8 cellular contexts compared by ENCODE assay signal in the genomic region with DNA sequence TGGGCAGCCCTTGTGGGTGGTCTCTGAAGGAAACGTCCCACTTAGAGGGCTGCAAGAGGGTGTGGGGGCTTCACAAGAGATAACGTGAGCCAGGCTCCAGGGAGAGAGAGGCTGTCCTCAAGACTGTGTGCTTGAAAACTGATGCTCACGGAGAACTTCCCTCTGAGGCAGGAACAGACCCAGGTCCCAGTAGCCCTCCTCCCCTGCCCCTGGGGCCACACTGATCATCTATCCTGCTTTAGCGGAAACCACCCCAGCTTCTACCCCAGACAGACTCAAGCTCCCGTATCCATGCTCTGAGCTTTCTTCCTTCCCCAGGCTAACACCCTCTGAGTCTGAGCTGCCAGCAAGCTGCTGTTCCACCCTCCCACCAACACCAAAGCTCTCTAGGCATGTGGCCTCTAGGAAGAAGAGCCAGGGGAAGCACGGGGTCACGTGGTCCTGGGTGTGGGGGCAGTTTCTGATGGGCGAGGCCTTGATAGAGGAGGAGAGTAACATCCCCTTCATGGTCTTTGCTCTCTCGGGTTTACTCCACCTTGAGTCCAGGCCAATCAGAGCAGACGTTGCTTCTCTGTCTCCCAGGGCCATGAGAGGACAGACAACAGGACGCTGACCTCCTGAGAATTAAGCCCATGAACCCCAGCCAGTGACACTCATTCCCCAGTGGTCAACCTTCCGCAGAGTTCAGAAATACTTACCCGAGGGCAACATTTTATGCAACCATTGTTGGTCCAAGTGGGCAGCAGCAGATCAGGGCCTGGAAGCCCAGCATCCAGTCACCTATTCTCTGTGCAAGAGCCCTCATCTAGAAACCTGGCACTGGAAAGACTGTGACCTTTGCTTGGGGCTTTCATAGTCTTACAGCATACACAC. TPM values are rescaled to one million over a fixed set of nuclear protein-coding genes. Genes with fewer than 3 reads are reported as not detected.
DNase-seq lines count a peak whose midpoint lies in the region; ATAC-seq, FAIRE-seq and TF ChIP-seq lines count a peak whose summit lies in the region.

No MANE protein-coding gene starts in this region.

- H3K27me3 Mint-ChIP-seq in CD8-positive, alpha-beta T cell (ENCODE audit: low read depth) = no peaks in the 10 kb centered on the region

- peak overlapping the region; percentile 98 for H3K4me3 Mint-ChIP-seq in CD8-positive, alpha-beta T cell

- WGBS in adrenal gland, 4 donors = 47 to 63% (median 57%) methylated on average over 12 to 13 of the region's 13 CpGs

- no peak for TF ChIP-seq POLR2A in adrenal gland (IDR thresholded peaks at IDR 0.05)

- DNase-seq in CD8-positive, alpha-beta T cell = peak in 2 of 7 experiments; percentile 26 to 27
- DNase-seq in GM19238 (ENCODE audit: insufficient read length, low spot score) (peak; percentile 92), RCC 7860 (ENCODE audit: low spot score) (peak; percentile 49), adrenal gland (peak in 4 of 7 donors; percentile 30 to 72 (median 45))
- DNase-seq in stimulated activated CD4-positive, alpha-beta T cell treated with anti-CD3 and anti-CD28 coated beads, Interleukin-12 subunit alpha, Interleukin-12 subunit beta, amount 100 ng/mL, for 24 hours (ENCODE audit: low read depth in 2 of 2) = peak; percentile 28 to 66

- no peaks in the 10 kb centered on the region for H3K36me3 ChIP-seq in CD8-positive, alpha-beta T cell (ENCODE audit: insufficient read depth, low read length)
- H3K36me3 ChIP-seq in adrenal gland (replicated peaks in 1 of 2) (peaks cover 0 to 11% of the 10 kb centered on the region in 2 donors), iPS-18a (ENCODE audit: control insufficient read depth, low read depth, low read length) (peaks cover 25% of the 10 kb centered on the region)

- peak; percentile 9 for ATAC-seq in CD8-positive, alpha-beta T cell
- peak; percentile 53 for ATAC-seq in HG03280 (IDR thresholded peaks at IDR 0.05; ENCODE audit: unreplicated experiment)
- ATAC-seq in esophagus mucosa = no peak

- CTCF ChIA-PET in CD8-positive, alpha-beta T cell (lab: Charles Lee) = interaction anchor here (0.6 to 24.0 kb wide), 7 partner anchors 9 to 120 kb away, joined by 3 to 873 read pairs (median 12); a partner anchor contains a TSS

- FAIRE-seq in RCC 7860 (lab: Jason Lieb, UNC) = no peak

- intact Hi-C loops in CD8-positive, alpha-beta T cell (cut with DNase I, micrococcal nuclease) = loop anchor here in 1 of 2 experiments (2.0 kb wide), 1 partner anchor 13 kb away; no protein-coding TSS in a partner anchor
- intact Hi-C loops in adrenal gland (cut with DNase I) = no loop called here

- no peak for TF ChIP-seq CTCF in CD8-positive, alpha-beta T cell (IDR thresholded peaks at IDR 0.05)
- TF ChIP-seq CTCF in adrenal gland (IDR thresholded peaks at IDR 0.05) = no peak

- H3K36me3 Mint-ChIP-seq in CD8-positive, alpha-beta T cell = peaks cover 22% of the 10 kb centered on the region

- H3K9ac ChIP-seq in iPS-18a (ENCODE audit: low read length) = peak overlapping the region; percentile 95

- H3K4me3 ChIP-seq in CD8-positive, alpha-beta T cell (ENCODE audit: low read depth, low read length) = peak overlapping the region; percentile 99
- H3K4me3 ChIP-seq in adrenal gland = peak overlapping the region in 2 of 4 donors; percentile 82 to 96
- H3K4me3 ChIP-seq in iPS-18a (ENCODE audit: low read length) = peak overlapping the region; percentile 88

- H3K27ac ChIP-seq in CD8-positive, alpha-beta T cell (ENCODE audit: low read depth, low read length) = peak overlapping the region; percentile 76
- H3K27ac ChIP-seq in adrenal gland (peak overlapping the region in 4 of 5 donors; percentile 83 to 91 (median 90)), iPS-18a (ENCODE audit: low read length) (peak overlapping the region; percentile 31)

- peaks cover 16% of the 10 kb centered on the region for H3K4me1 ChIP-seq in CD8-positive, alpha-beta T cell (ENCODE audit: insufficient read depth, low read length)
- H3K4me1 ChIP-seq in adrenal gland (replicated peaks in 1 of 2) (peaks cover 4 to 21% of the 10 kb centered on the region in 2 donors), iPS-18a (ENCODE audit: control insufficient read depth, low read depth, low read length) (peaks cover 11% of the 10 kb centered on the region)

- H3K4me1 Mint-ChIP-seq in CD8-positive, alpha-beta T cell (ENCODE audit: low read depth) = peaks cover 31% of the 10 kb centered on the region

- no peaks in the 10 kb centered on the region for H3K9me3 ChIP-seq in CD8-positive, alpha-beta T cell (ENCODE audit: low read length)
- no peaks in the 10 kb centered on the region for H3K9me3 ChIP-seq in adrenal gland (replicated peaks in 1 of 3)
- no peaks in the 10 kb centered on the region for H3K9me3 ChIP-seq in iPS-18a (ENCODE audit: control insufficient read depth, low read depth, low read length)

- H3K9me3 Mint-ChIP-seq in CD8-positive, alpha-beta T cell = no peaks in the 10 kb centered on the region

- no peaks in the 10 kb centered on the region for H3K27me3 ChIP-seq in CD8-positive, alpha-beta T cell (ENCODE audit: insufficient read depth, low read length)
- H3K27me3 ChIP-seq in adrenal gland = no peaks in the 10 kb centered on the region
- H3K27me3 ChIP-seq in iPS-18a (ENCODE audit: control insufficient read depth, insufficient read depth, low read length) = no peaks in the 10 kb centered on the region

- H3K27ac Mint-ChIP-seq in CD8-positive, alpha-beta T cell = peak overlapping the region; percentile 98

- POLR2A ChIA-PET in CD8-positive, alpha-beta T cell (lab: Charles Lee) = interaction anchor here (1.0 to 3.9 kb wide), 5 partner anchors 9 to 42 kb away, joined by 3 to 41 read pairs (median 11); a partner anchor contains a TSS

RNA-seq across cellular contexts. Expression of a gene that starts 1.3 kb away (rescaled TPM):
- total RNA-seq in CD8-positive, alpha-beta T cell = 1 to 10 TPM; 4.9 to 5.2 TPM
- total RNA-seq in adrenal gland = 10 to 100 TPM in 7 of 8 donors, 1 to 10 TPM in 1; 9.8 to 37.0 (median 20.0) TPM
- polyA plus RNA-seq in adrenal gland = 10 to 100 TPM in 2 of 3 donors, 1 to 10 TPM in 1; 7.9 to 17.9 (median 10.5) TPM
- total RNA-seq in esophagus mucosa = 44.4 TPM

RNA-seq across cellular contexts. Expression of a gene that starts 19.1 kb away (rescaled TPM):
- total RNA-seq in CD8-positive, alpha-beta T cell = 10 to 100 TPM; 88.7 to 89.7 TPM
- total RNA-seq in adrenal gland (100 to 1,000 TPM in 7 of 8 donors, 10 to 100 TPM in 1; 88.9 to 401 (median 132) TPM), esophagus mucosa (48.2 TPM)
- 10 to 100 TPM; 40.4 to 94.0 (median 42.3) TPM for polyA plus RNA-seq in adrenal gland

RNA-seq across cellular contexts. Expression of a gene that starts 19.3 kb away (rescaled TPM):
- 1 to 10 TPM; 3.4 to 3.8 TPM for total RNA-seq in CD8-positive, alpha-beta T cell
- total RNA-seq in adrenal gland (10 to 100 TPM in 1 of 8 donors, 1 to 10 TPM in 7; 3.3 to 20.2 (median 4.9) TPM), esophagus mucosa (1.1 TPM)
- 1 to 10 TPM; 2.2 to 3.5 (median 3.1) TPM for polyA plus RNA-seq in adrenal gland

RNA-seq across cellular contexts. Expression of a gene that starts 24.1 kb away (rescaled TPM):
- total RNA-seq in CD8-positive, alpha-beta T cell = not detected
- total RNA-seq in adrenal gland = 1 to 10 TPM in 1 of 8 donors, under 1 TPM in 1, not detected in 6; 0.97 to 1.4 TPM
- under 1 TPM; 0.07 to 0.22 (median 0.16) TPM for polyA plus RNA-seq in adrenal gland
- total RNA-seq in esophagus mucosa = not detected

RNA-seq across cellular contexts. Expression of a gene that starts 35.0 kb away (rescaled TPM):
- 1 to 10 TPM; 1.7 to 2.4 TPM for total RNA-seq in CD8-positive, alpha-beta T cell
- total RNA-seq in adrenal gland (10 to 100 TPM in 3 of 8 donors, 1 to 10 TPM in 5; 6.5 to 14.5 (median 9.5) TPM), esophagus mucosa (0.60 TPM)
- 10 to 100 TPM in 2 of 3 donors, 1 to 10 TPM in 1; 4.6 to 25.7 (median 13.4) TPM for polyA plus RNA-seq in adrenal gland

Comparison
In these comparisons a context has a peak if more than half of its experiments do, and no peak if none do; other contexts are left out.
1. H3K27ac ChIP-seq: peak in every context shown above with its lines; median percentile 90 in adrenal gland; 76 in CD8-positive, alpha-beta T cell; 31 in iPS-18a.